22 cellular contexts compared by ENCODE assay signal in the genomic region with DNA sequence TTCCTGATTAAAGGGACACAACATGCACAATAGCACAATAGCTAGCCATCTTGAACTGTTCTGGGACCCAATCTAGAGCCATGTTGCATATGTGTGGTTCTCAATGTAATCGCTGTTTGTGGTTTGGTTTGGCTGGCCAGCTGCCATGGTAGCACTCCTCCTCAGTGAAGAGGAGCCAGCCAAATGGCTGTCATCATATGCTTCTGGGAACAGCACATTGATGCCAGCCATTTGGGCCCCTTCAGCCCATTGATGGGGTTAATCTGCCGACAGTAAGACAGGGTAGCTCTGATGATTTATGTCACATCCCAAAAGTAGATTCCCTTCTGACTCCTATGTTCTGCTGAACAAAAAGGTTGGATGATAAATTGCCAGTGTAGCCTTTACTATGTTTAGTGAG. TPM values are rescaled to one million over a fixed set of nuclear protein-coding genes. Genes with fewer than 3 reads are reported as not detected.
"Had no signal": no experiment of that assay in that cellular context is flagged by ENCODE, and none has a peak within 500 bp of the region (broad histone marks: within the 10 kb centered on the region; RNA-seq: fewer than 3 reads in every experiment).

No MANE protein-coding gene starts in this region.

- H3K27me3 ChIP-seq: tibial nerve had no signal

- H3K9me3 Mint-ChIP-seq: memory B cell had no signal

- H3K4me1 ChIP-seq: tibial nerve had no signal

- H3K36me3 ChIP-seq: tibial nerve had no signal

- H3K4me3 Mint-ChIP-seq: activated CD4-positive, alpha-beta T cell treated with anti-CD3 and anti-CD28 coated beads for 36 hours; activated naive CD8-positive, alpha-beta T cell treated with anti-CD3 and anti-CD28 coated beads for 36 hours; memory B cell had no signal

- DNase-seq: activated CD4-positive, alpha-beta T cell treated with anti-CD3 and anti-CD28 coated beads for 36 hours; activated CD4-positive, alpha-beta T cell treated with anti-CD3 and anti-CD28 coated beads, Interleukin-2, amount 50 U/mL, for 48 hours; activated naive CD4-positive, alpha-beta T cell; activated naive CD8-positive, alpha-beta T cell treated with anti-CD3 and anti-CD28 coated beads for 36 hours; activated T-cell treated with anti-CD3 and anti-CD28 coated beads for 4 hours; amniotic stem cell; caudate nucleus; dorsolateral prefrontal cortex; occipital lobe; retina; stimulated activated CD4-positive, alpha-beta T cell treated with anti-CD3 and anti-CD28 coated beads, Interleukin-12 subunit alpha, Interleukin-12 subunit beta, amount 100 ng/mL, for 4 hours; stimulated activated CD4-positive, alpha-beta T cell treated with anti-CD3 and anti-CD28 coated beads, Interleukin-1b, Interleukin-23, amount 100 ng/mL, for 48 hours; stimulated activated naive CD4-positive, alpha-beta T cell treated with Interleukin-2 at 50 U/mL for 16 hours had no signal

- ATAC-seq: activated CD4-positive, alpha-beta T cell treated with anti-CD3 and anti-CD28 coated beads for 36 hours had no signal

- H3K27ac ChIP-seq: dorsolateral prefrontal cortex, tibial nerve had no signal

- H3K36me3 Mint-ChIP-seq: memory B cell had no signal

- H3K4me1 Mint-ChIP-seq: activated CD4-positive, alpha-beta T cell treated with anti-CD3 and anti-CD28 coated beads for 36 hours; activated naive CD8-positive, alpha-beta T cell treated with anti-CD3 and anti-CD28 coated beads for 36 hours; memory B cell had no signal

- H3K27me3 Mint-ChIP-seq: activated CD4-positive, alpha-beta T cell treated with anti-CD3 and anti-CD28 coated beads for 36 hours; activated naive CD8-positive, alpha-beta T cell treated with anti-CD3 and anti-CD28 coated beads for 36 hours; memory B cell had no signal

- H3K4me3 ChIP-seq: dorsolateral prefrontal cortex, tibial nerve had no signal

- H3K27ac Mint-ChIP-seq: activated CD4-positive, alpha-beta T cell treated with anti-CD3 and anti-CD28 coated beads for 36 hours; activated naive CD8-positive, alpha-beta T cell treated with anti-CD3 and anti-CD28 coated beads for 36 hours; memory B cell had no signal

RNA-seq across cellular contexts. Expression of gene AWAT2, which starts 48.5 kb away (rescaled TPM):
- total RNA-seq: activated CD4-positive, alpha-beta T cell treated with anti-CD3 and anti-CD28 coated beads for 36 hours; activated naive CD8-positive, alpha-beta T cell treated with anti-CD3 and anti-CD28 coated beads for 36 hours; dorsolateral prefrontal cortex; frontal cortex; kidney epithelial cell; liver; mononuclear cell; occipital lobe; posterior vena cava; T-helper 2 cell treated with Interferon-gamma antibody and Interleukin-4, amounts not matched to agents 100 ng/mL and 5 ng/mL, for 36 hours; tibial nerve had no signal
- polyA plus RNA-seq: liver, neural cell had no signal
